In genomic region chr10:124727389-124727960, GRCh38 we compare ENCODE assay signal across 12 cellular contexts. TPM values are rescaled to one million over a fixed set of nuclear protein-coding genes. Genes with fewer than 3 reads are reported as not detected.
A peak's percentile ranks its signal among the peaks of the same experiment; 100 is the strongest.
DNase-seq lines count a peak whose midpoint lies in the region; ATAC-seq and TF ChIP-seq lines count a peak whose summit lies in the region.
"Had no signal": no experiment of that assay in that cellular context is flagged by ENCODE, and none has a peak within 500 bp of the region (broad histone marks: within the 10 kb centered on the region; RNA-seq: fewer than 3 reads in every experiment).

No MANE protein-coding gene starts in this region.

- H3K27ac Mint-ChIP-seq in HFFc6, result no peak overlapping the region

- TF ChIP-seq CTCF in right atrium auricular region (IDR thresholded peaks at IDR 0.05), result no peak
- no peak for TF ChIP-seq CTCF in coronary artery (IDR thresholded peaks at IDR 0.05)
- no peak for TF ChIP-seq CTCF in ovary (IDR thresholded peaks at IDR 0.05)
- TF ChIP-seq CTCF in vagina (IDR thresholded peaks at IDR 0.05), result no peak
- TF ChIP-seq CTCF in HFFc6 (IDR thresholded peaks at IDR 0.05), result no peak

- no peak overlapping the region for H3K4me3 Mint-ChIP-seq in HFFc6

- TF ChIP-seq EP300 in ovary (IDR thresholded peaks at IDR 0.05), result no peak

- WGBS in ovary, 3 donors, result 50 to 63% (median 60%) methylated on average over 6 of the region's 6 CpGs
- WGBS in aorta, 2 donors, result 54 to 68% methylated on average over 6 of the region's 6 CpGs

- no peak overlapping the region for H3K4me3 ChIP-seq in right atrium auricular region
- no peak overlapping the region for H3K4me3 ChIP-seq in coronary artery
- no peak overlapping the region for H3K4me3 ChIP-seq in ovary
- no peak overlapping the region for H3K4me3 ChIP-seq in vagina
- no peak overlapping the region for H3K4me3 ChIP-seq in aorta (ENCODE audit: low read length in 2 of 2)

- TF ChIP-seq POLR2A in ovary (IDR thresholded peaks at IDR 0.05), result no peak
- no peak for TF ChIP-seq POLR2A in vagina (IDR thresholded peaks at IDR 0.05)

- H3K9me3 ChIP-seq in right atrium auricular region (no peaks in the 10 kb centered on the region), ovary (no peaks in the 10 kb centered on the region), vagina (no peaks in the 10 kb centered on the region), aorta (ENCODE audit: control insufficient read depth, low read length) (no peaks in the 10 kb centered on the region)

- peaks cover 0 to 100% of the 10 kb centered on the region in 2 donors for H3K4me1 ChIP-seq in right atrium auricular region
- peaks cover 52% of the 10 kb centered on the region for H3K4me1 ChIP-seq in ovary (ENCODE audit: insufficient read depth)
- peaks cover 86% of the 10 kb centered on the region for H3K4me1 ChIP-seq in vagina
- no peaks in the 10 kb centered on the region for H3K4me1 ChIP-seq in aorta (ENCODE audit: control insufficient read depth in 1 of 2, insufficient read depth in 2 of 2, low read length in 2 of 2)

- DNase-seq in right atrium auricular region (ENCODE audit: low spot score), result no peak
- no peak for DNase-seq in left cardiac atrium
- no peak for DNase-seq in coronary artery (ENCODE audit: low spot score)
- DNase-seq in ovary, result peak in 2 of 5 donors; percentile 14 to 20
- DNase-seq in vagina (ENCODE audit: extremely low spot score in 2 of 2), result no peak
- DNase-seq in aorta, result no peak
- DNase-seq in HFFc6, result no peak
- DNase-seq in stimulated activated CD4-positive, alpha-beta T cell treated with anti-CD3 and anti-CD28 coated beads, Interleukin-2, amount 100 ng/mL, for 24 hours, result no peak
- DNase-seq: AML-193, NCI-H1105, NCI-H69, T-helper 1 cell had no signal

- intact Hi-C loops in left cardiac atrium (cut with DNase I) (no loop called here), ovary (cut with DNase I) (loop anchor here in 1 of 4 donors (10.0 kb wide), 1 partner anchor 83 kb away; no protein-coding TSS in a partner anchor), vagina (cut with DNase I) (no loop called here), aorta (cut with DNase I) (no loop called here)

- H3K4me1 Mint-ChIP-seq in HFFc6 (ENCODE audit: low read depth), result peaks cover 24% of the 10 kb centered on the region

- no peaks in the 10 kb centered on the region for H3K36me3 ChIP-seq in right atrium auricular region
- H3K36me3 ChIP-seq in ovary, result no peaks in the 10 kb centered on the region
- no peaks in the 10 kb centered on the region for H3K36me3 ChIP-seq in vagina
- no peaks in the 10 kb centered on the region for H3K36me3 ChIP-seq in aorta (ENCODE audit: control insufficient read depth in 1 of 2, insufficient read depth in 2 of 2, low read length in 1 of 2)

- no peak for ATAC-seq in left cardiac atrium
- ATAC-seq in aorta (ENCODE audit: low FRiP score), result no peak

- H3K36me3 Mint-ChIP-seq in HFFc6 (ENCODE audit: low read depth), result peaks cover 5% of the 10 kb centered on the region; the same call in 1 of the 2 replicates

- H3K27me3 ChIP-seq in right atrium auricular region (no peaks in the 10 kb centered on the region), ovary (no peaks in the 10 kb centered on the region), vagina (no peaks in the 10 kb centered on the region), aorta (ENCODE audit: control insufficient read depth in 1 of 2, insufficient read depth in 2 of 2, low read length in 1 of 2) (no peaks in the 10 kb centered on the region)

- H3K27ac ChIP-seq in right atrium auricular region, result peak overlapping the region; percentile 66 to 80
- peak overlapping the region; percentile 34 to 82 for H3K27ac ChIP-seq in coronary artery
- peak overlapping the region; percentile 48 to 52 for H3K27ac ChIP-seq in ovary
- H3K27ac ChIP-seq in vagina, result peak overlapping the region; percentile 7
- H3K27ac ChIP-seq in aorta (ENCODE audit: low read depth in 1 of 2, low read length in 2 of 2), result no peak overlapping the region

- no peaks in the 10 kb centered on the region; the same call in none of the 2 replicates for H3K27me3 Mint-ChIP-seq in HFFc6 (ENCODE audit: insufficient read depth)

- H3K9me3 Mint-ChIP-seq in HFFc6, result no peaks in the 10 kb centered on the region

RNA-seq across cellular contexts. Expression of gene FAM53B, which starts 16.7 kb away (rescaled TPM):
- total RNA-seq in right atrium auricular region, result 10 to 100 TPM; 30.3 to 31.1 TPM
- total RNA-seq in left cardiac atrium, result 10 to 100 TPM; 23.3 to 31.4 TPM
- 10 to 100 TPM; 29.8 to 77.6 (median 47.8) TPM for total RNA-seq in ovary
- polyA plus RNA-seq in ovary, result 10 to 100 TPM in 1 of 2 donors, 1 to 10 TPM in 1; 9.7 to 21.3 TPM
- total RNA-seq in vagina, result 35.1 TPM
- 10 to 100 TPM; 13.4 to 20.6 TPM for total RNA-seq in aorta
- 1 to 10 TPM; 5.1 to 5.9 TPM for polyA plus RNA-seq in aorta
- 10 to 100 TPM in 5 of 6 experiments, 1 to 10 TPM in 1; 9.3 to 10.6 (median 10.4) TPM for total RNA-seq in HFFc6 (2021; fragmentation: NEBNext Ultra II Directional; extraction: Animal tissue kit (Norgen Biotek cat#: 25700))

Comparison
In these comparisons a context has a peak if more than half of its experiments do, and no peak if none do; other contexts are left out.
1. H3K27ac ChIP-seq: peak in right atrium auricular region (2 of 2), coronary artery (2 of 2), ovary (2 of 2) and vagina (single experiment); none in aorta (0 of 2).